In the genomic region with DNA sequence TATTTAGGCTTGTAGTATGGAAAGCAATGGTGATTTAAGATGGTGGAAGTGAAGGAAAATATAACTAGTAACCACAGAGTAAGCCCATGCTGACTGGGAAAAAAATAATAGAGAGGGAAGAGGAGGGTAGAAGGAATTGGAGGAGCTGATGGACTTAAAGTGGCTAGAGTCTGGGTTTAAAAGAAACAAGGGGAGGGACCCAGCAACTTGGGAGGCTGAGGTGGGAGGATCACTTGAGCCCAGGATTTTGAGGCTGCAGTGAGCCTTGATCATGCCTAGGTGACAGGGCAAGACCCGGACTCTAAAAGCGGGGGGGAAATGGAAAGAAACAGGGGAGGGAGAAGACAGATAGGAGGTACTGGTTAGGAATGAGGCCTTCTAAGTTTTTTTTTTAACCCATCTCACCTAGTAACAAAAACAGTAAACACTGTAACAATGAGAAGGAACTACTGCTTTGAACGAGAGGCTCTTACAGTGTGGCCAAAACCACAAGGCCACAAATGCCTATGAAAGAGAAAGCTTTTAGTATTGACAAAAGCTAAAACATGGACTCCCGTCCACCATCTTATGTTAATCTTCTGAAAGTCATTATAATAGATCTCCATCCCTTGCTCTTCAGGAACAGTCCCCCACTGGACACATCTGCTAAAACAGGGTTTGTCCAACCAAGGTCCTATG, we compare ENCODE assay signal across 10 cellular contexts. TPM values are rescaled to one million over a fixed set of nuclear protein-coding genes. Genes with fewer than 3 reads are reported as not detected.
DNase-seq lines count a peak whose midpoint lies in the region; ATAC-seq and TF ChIP-seq lines count a peak whose summit lies in the region.
"Had no signal": no experiment of that assay in that cellular context is flagged by ENCODE, and none has a peak within 500 bp of the region (broad histone marks: within the 10 kb centered on the region; RNA-seq: fewer than 3 reads in every experiment).

No MANE protein-coding gene starts in this region.

- peak; percentile 77 for ATAC-seq in HG02798 (IDR thresholded peaks at IDR 0.05; ENCODE audit: poor library complexity, unreplicated experiment)
- ATAC-seq: A549 had no signal

- peaks cover 24% of the 10 kb centered on the region for H3K36me3 Mint-ChIP-seq in activated CD4-positive, alpha-beta T cell treated with anti-CD3 and anti-CD28 coated beads, Interleukin-2, amount 10 ng/mL, durations not matched to agents 24 days and 14 days (ENCODE audit: low read depth)

- intact Hi-C loops in activated CD4-positive, alpha-beta T cell treated with anti-CD3 and anti-CD28 coated beads, Interleukin-2, amount 10 ng/mL, durations not matched to agents 24 days and 14 days (cut with micrococcal nuclease): no loop called here

- no peak overlapping the region for H2BK5ac ChIP-seq in trophoblast cell (ENCODE audit: low read depth, low read length, poor library complexity)

- H3F3A ChIP-seq in Loucy (ENCODE audit: low read depth): peaks cover 6% of the 10 kb centered on the region; the same call in 1 of the 2 replicates

- peak overlapping the region; percentile 53 for H3K4me2 ChIP-seq in Loucy (ENCODE audit: low read depth, low read length, poor library complexity, severe bottlenecking)
- no peak overlapping the region for H3K4me2 ChIP-seq in trophoblast cell (ENCODE audit: low read length)
- H3K4me2 ChIP-seq: A549 had no signal

- H4K12ac ChIP-seq in trophoblast cell (ENCODE audit: low read depth, low read length): no peak overlapping the region

- no peak overlapping the region for H3K18ac ChIP-seq in trophoblast cell (ENCODE audit: low read length)

- H3K9me3 ChIP-seq in Loucy (ENCODE audit: insufficient read depth, low read depth, low read length): peaks cover 2% of the 10 kb centered on the region; the same call in 1 of the 2 replicates
- H3K9me3 ChIP-seq in trophoblast cell (ENCODE audit: insufficient read depth, low read depth, low read length): no peaks in the 10 kb centered on the region

- H3K27me3 ChIP-seq in Loucy (ENCODE audit: insufficient read depth, low read length, poor library complexity, severe bottlenecking) (no peaks in the 10 kb centered on the region), trophoblast cell (ENCODE audit: insufficient read depth, low read length) (no peaks in the 10 kb centered on the region)

- no peak overlapping the region for H2BK12ac ChIP-seq in trophoblast cell (ENCODE audit: low read length)

- no peak overlapping the region for H3K4me3 Mint-ChIP-seq in activated CD4-positive, alpha-beta T cell treated with anti-CD3 and anti-CD28 coated beads, Interleukin-2, amount 10 ng/mL, durations not matched to agents 24 days and 14 days

- no peaks in the 10 kb centered on the region for H3K79me1 ChIP-seq in trophoblast cell (ENCODE audit: low read length)

- no peaks in the 10 kb centered on the region for H3K9me2 ChIP-seq in Loucy (replicated peaks; ENCODE audit: low read depth, low read length)

- no peak overlapping the region for H2BK120ac ChIP-seq in trophoblast cell (ENCODE audit: insufficient read depth, low read length, poor library complexity)

- H3K27ac ChIP-seq in trophoblast cell (ENCODE audit: low read depth, low read length): no peak overlapping the region
- H3K27ac ChIP-seq: A549 had no signal

- H3K14ac ChIP-seq in trophoblast cell (ENCODE audit: low read length): no peak overlapping the region

- H3K27ac Mint-ChIP-seq in activated CD4-positive, alpha-beta T cell treated with anti-CD3 and anti-CD28 coated beads, Interleukin-2, amount 10 ng/mL, durations not matched to agents 24 days and 14 days: peak overlapping the region; percentile 66

- H2AK5ac ChIP-seq in trophoblast cell (ENCODE audit: low read length): no peak overlapping the region

- H3K36me3 ChIP-seq in Loucy (ENCODE audit: insufficient read depth, low read length) (no peaks in the 10 kb centered on the region), trophoblast cell (ENCODE audit: control insufficient read depth in 1 of 2, insufficient read depth in 2 of 2, low read length in 2 of 2) (peaks cover 0 to 3% of the 10 kb centered on the region in 2 experiments)

- H4K8ac ChIP-seq in trophoblast cell (ENCODE audit: low read depth, low read length): no peak overlapping the region

- WGBS in trophoblast cell (ENCODE audit: extremely low coverage, insufficient coverage, insufficient read length): no CpG with 5 or more reads among the region's 4 CpGs

- H3K4me3 ChIP-seq in Loucy (ENCODE audit: low read length, poor library complexity, severe bottlenecking) (peak overlapping the region; percentile 33), trophoblast cell (ENCODE audit: low read depth, low read length) (no peak overlapping the region)
- H3K4me3 ChIP-seq: A549 had no signal

- peaks cover 23% of the 10 kb centered on the region for H3K4me1 Mint-ChIP-seq in activated CD4-positive, alpha-beta T cell treated with anti-CD3 and anti-CD28 coated beads, Interleukin-2, amount 10 ng/mL, durations not matched to agents 24 days and 14 days

- H2AFZ ChIP-seq in Loucy (ENCODE audit: low read length) (no peak overlapping the region), trophoblast cell (ENCODE audit: insufficient read depth, low read length, poor library complexity) (no peak overlapping the region)

- no peak overlapping the region for H3K4ac ChIP-seq in trophoblast cell (ENCODE audit: low read depth, low read length)

- H3K23ac ChIP-seq in trophoblast cell (ENCODE audit: low read length): no peak overlapping the region

- TF ChIP-seq CTCF in Loucy (conservative IDR thresholded peaks at IDR 0.05; ENCODE audit: low read length): no peak

- no peaks in the 10 kb centered on the region for H4K20me1 ChIP-seq in Loucy (ENCODE audit: insufficient read depth, low read length, poor library complexity, severe bottlenecking)

- H3K27me3 Mint-ChIP-seq in activated CD4-positive, alpha-beta T cell treated with anti-CD3 and anti-CD28 coated beads, Interleukin-2, amount 10 ng/mL, durations not matched to agents 24 days and 14 days: no peaks in the 10 kb centered on the region

- H3K79me2 ChIP-seq in Loucy (ENCODE audit: insufficient read depth, low read length): peaks cover 20% of the 10 kb centered on the region; the same call in 1 of the 2 replicates
- no peaks in the 10 kb centered on the region for H3K79me2 ChIP-seq in trophoblast cell (ENCODE audit: control insufficient read depth, insufficient read depth, low read length, poor library complexity)

- H3K9me3 Mint-ChIP-seq in activated CD4-positive, alpha-beta T cell treated with anti-CD3 and anti-CD28 coated beads, Interleukin-2, amount 10 ng/mL, durations not matched to agents 24 days and 14 days: peaks cover 21% of the 10 kb centered on the region

- H3K9ac ChIP-seq in Loucy (ENCODE audit: low read depth, low read length, poor library complexity, severe bottlenecking) (peak overlapping the region; percentile 42), trophoblast cell (ENCODE audit: low read length) (no peak overlapping the region)

- H3K4me1 ChIP-seq in Loucy (ENCODE audit: insufficient read depth, low read length, poor library complexity, severe bottlenecking): peaks cover 72% of the 10 kb centered on the region
- H3K4me1 ChIP-seq in trophoblast cell (ENCODE audit: control insufficient read depth in 1 of 2, insufficient read depth in 2 of 2, low read length in 2 of 2): peaks cover 4 to 7% of the 10 kb centered on the region in 2 experiments

- DNase-seq in activated CD4-positive, alpha-beta T cell treated with anti-CD3 and anti-CD28 coated beads, Interleukin-2, amount 10 ng/mL, durations not matched to agents 24 days and 14 days: no peak
- no peak for DNase-seq in activated CD4-positive, alpha-beta T cell treated with anti-CD3 and anti-CD28 coated beads, Interleukin-2, amount 50 U/mL, for 1 hour
- DNase-seq in renal cortical epithelial cell (ENCODE audit: low read depth) (peak; percentile 33), trophoblast cell (no peak), medulla oblongata (ENCODE audit: extremely low spot score) (no peak)
- no peak for DNase-seq in activated T-cell treated with anti-CD3 and anti-CD28 coated beads, Interleukin-2, amount 50 U/mL, for 1 hour
- DNase-seq: kidney glomerular epithelial cell had no signal

- no peak overlapping the region for H4K91ac ChIP-seq in trophoblast cell (ENCODE audit: low read depth, low read length)

RNA-seq across cellular contexts. Expression of a gene that starts 26.6 kb away (rescaled TPM):
- 33.1 and 42.9 TPM in 2 replicates for total RNA-seq in activated CD4-positive, alpha-beta T cell treated with anti-CD3 and anti-CD28 coated beads, Interleukin-2, amount 10 ng/mL, durations not matched to agents 24 days and 14 days
- total RNA-seq in renal cortical epithelial cell: 37.3 and 48.3 TPM in 2 replicates
- polyA plus RNA-seq in trophoblast cell (2013): 13.5 and 16.8 TPM in 2 replicates

RNA-seq across cellular contexts. Expression of a gene that starts 26.9 kb away (rescaled TPM):
- 27.3 and 27.4 TPM in 2 replicates for total RNA-seq in activated CD4-positive, alpha-beta T cell treated with anti-CD3 and anti-CD28 coated beads, Interleukin-2, amount 10 ng/mL, durations not matched to agents 24 days and 14 days
- total RNA-seq in renal cortical epithelial cell: 25.0 and 29.2 TPM in 2 replicates
- polyA plus RNA-seq in trophoblast cell (2013): 9.6 and 10.0 TPM in 2 replicates
